8 cellular contexts compared by ENCODE assay signal in the genomic region with DNA sequence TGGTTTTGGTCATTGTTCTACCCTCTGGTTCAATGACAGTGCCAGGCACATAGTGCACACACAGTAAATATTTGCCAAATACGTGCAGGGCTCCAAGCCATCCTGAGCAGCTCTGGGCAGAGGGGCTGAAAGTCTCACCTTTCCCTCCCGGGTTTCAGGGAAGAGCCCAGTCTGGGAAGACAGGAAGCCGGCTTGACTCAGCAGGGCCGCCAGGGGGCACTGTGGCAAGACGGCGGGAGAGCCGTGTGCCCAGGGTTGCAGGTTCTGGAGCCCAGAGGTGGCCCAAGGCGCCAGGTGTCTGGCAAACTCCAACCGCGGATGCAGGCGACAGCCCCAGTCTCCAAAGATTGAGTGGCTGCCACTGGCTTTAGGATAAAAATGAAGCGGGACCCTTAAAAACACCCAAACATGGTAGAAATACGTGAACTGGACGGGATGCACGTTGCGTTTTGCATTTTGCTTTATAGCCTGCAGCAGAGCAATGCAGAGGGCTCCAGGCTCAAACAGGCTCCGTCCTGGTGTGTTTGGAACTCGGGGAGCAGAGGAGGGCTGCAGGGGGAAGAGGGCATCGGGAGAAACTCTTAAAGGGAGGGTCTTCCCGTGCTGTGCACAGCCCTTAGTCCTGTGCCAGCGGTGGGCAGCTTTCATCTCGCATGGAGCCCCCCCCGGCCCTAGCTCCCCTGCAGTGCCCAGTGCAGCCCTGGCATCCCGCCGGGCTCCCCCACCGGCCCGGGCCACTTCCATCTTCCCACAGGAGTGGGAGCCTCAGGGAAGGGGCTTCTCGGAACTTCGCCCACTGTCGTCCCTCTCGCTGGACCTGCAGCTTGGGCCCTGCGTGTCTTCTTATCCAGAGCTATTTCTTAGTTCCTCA. TPM values are rescaled to one million over a fixed set of nuclear protein-coding genes. Genes with fewer than 3 reads are reported as not detected.
A peak's percentile ranks its signal among the peaks of the same experiment; 100 is the strongest.
DNase-seq lines count a peak whose midpoint lies in the region; ATAC-seq and TF ChIP-seq lines count a peak whose summit lies in the region.

No MANE protein-coding gene starts in this region.

- DNase-seq in EL: peak; percentile 24
- peak; percentile 82 for DNase-seq in NCI-H2029 (lab: John Stamatoyannopoulos, UW)
- DNase-seq in adrenal gland: peak in 2 of 7 donors; percentile 32 to 47
- DNase-seq in iPS-NIHi11 (ENCODE audit: low spot score): peak; percentile 96
- no peak for DNase-seq in thoracic aorta (ENCODE audit: low spot score)
- DNase-seq in stimulated activated effector memory CD8-positive, alpha-beta T cell treated with anti-CD3 and anti-CD28 coated beads, Interleukin-12 subunit alpha, Interleukin-12 subunit beta, amount 100 ng/mL, for 72 hours (ENCODE audit: low spot score in 2 of 2): no peak
- no peak for DNase-seq in NCI-H2107 (lab: John Stamatoyannopoulos, UW)

- TF ChIP-seq CTCF in 22Rv1 (IDR thresholded peaks at IDR 0.05): peak; percentile 96
- TF ChIP-seq CTCF in adrenal gland (IDR thresholded peaks at IDR 0.05): peak; percentile 40 to 73 (median 55)
- peak; percentile 66 for TF ChIP-seq CTCF in thoracic aorta (IDR thresholded peaks at IDR 0.05)

- no peak for ATAC-seq in thoracic aorta (ENCODE audit: insufficient number of reproducible peaks, low FRiP score, low read depth)
- no peak for ATAC-seq in stimulated activated effector memory CD8-positive, alpha-beta T cell treated with anti-CD3 and anti-CD28 coated beads, Interleukin-12 subunit alpha, Interleukin-12 subunit beta, amount 100 ng/mL, for 72 hours

- H3K36me3 ChIP-seq in adrenal gland (replicated peaks in 1 of 2) (no peaks in the 10 kb centered on the region), thoracic aorta (no peaks in the 10 kb centered on the region)

- H3K4me3 Mint-ChIP-seq in stimulated activated effector memory CD8-positive, alpha-beta T cell treated with anti-CD3 and anti-CD28 coated beads, Interleukin-12 subunit alpha, Interleukin-12 subunit beta, amount 100 ng/mL, for 72 hours: no peak overlapping the region

- H3K4me3 ChIP-seq in adrenal gland (no peak overlapping the region), thoracic aorta (no peak overlapping the region)

- no peaks in the 10 kb centered on the region for H3K9me3 Mint-ChIP-seq in stimulated activated effector memory CD8-positive, alpha-beta T cell treated with anti-CD3 and anti-CD28 coated beads, Interleukin-12 subunit alpha, Interleukin-12 subunit beta, amount 100 ng/mL, for 72 hours

- no peak overlapping the region for H3K27ac Mint-ChIP-seq in stimulated activated effector memory CD8-positive, alpha-beta T cell treated with anti-CD3 and anti-CD28 coated beads, Interleukin-12 subunit alpha, Interleukin-12 subunit beta, amount 100 ng/mL, for 72 hours

- no peaks in the 10 kb centered on the region for H3K4me1 ChIP-seq in adrenal gland (replicated peaks in 1 of 2)
- no peaks in the 10 kb centered on the region for H3K4me1 ChIP-seq in thoracic aorta (ENCODE audit: control insufficient read depth in 1 of 2, low read depth in 2 of 2)

- H3K27ac ChIP-seq in 22Rv1 (no peak overlapping the region), adrenal gland (no peak overlapping the region), thoracic aorta (no peak overlapping the region)

- WGBS in adrenal gland, 4 donors: 54 to 65% (median 61%) methylated on average over 27 to 32 of the region's 32 CpGs

- peaks cover 7% of the 10 kb centered on the region for H3K4me1 Mint-ChIP-seq in stimulated activated effector memory CD8-positive, alpha-beta T cell treated with anti-CD3 and anti-CD28 coated beads, Interleukin-12 subunit alpha, Interleukin-12 subunit beta, amount 100 ng/mL, for 72 hours

- intact Hi-C loops in adrenal gland (cut with DNase I): loop anchor here in 1 of 2 donors (10.0 kb wide), 1 partner anchor 514 kb away; no protein-coding TSS in a partner anchor

- no peaks in the 10 kb centered on the region for H3K36me3 Mint-ChIP-seq in stimulated activated effector memory CD8-positive, alpha-beta T cell treated with anti-CD3 and anti-CD28 coated beads, Interleukin-12 subunit alpha, Interleukin-12 subunit beta, amount 100 ng/mL, for 72 hours

- peaks cover 14% of the 10 kb centered on the region for H3K27me3 ChIP-seq in adrenal gland
- no peaks in the 10 kb centered on the region for H3K27me3 ChIP-seq in thoracic aorta (replicated peaks; ENCODE audit: insufficient read depth)

- TF ChIP-seq POLR2A in adrenal gland (IDR thresholded peaks at IDR 0.05): no peak

- H3K9me3 ChIP-seq in adrenal gland (replicated peaks in 1 of 3): no peaks in the 10 kb centered on the region
- H3K9me3 ChIP-seq in thoracic aorta: no peaks in the 10 kb centered on the region

RNA-seq across cellular contexts. Expression of a gene that starts 10.7 kb away (rescaled TPM):
- not detected for total RNA-seq in adrenal gland
- not detected for polyA plus RNA-seq in adrenal gland
- not detected for total RNA-seq in thoracic aorta

RNA-seq across cellular contexts. Expression of a gene that starts 18.4 kb away (rescaled TPM):
- not detected for total RNA-seq in adrenal gland
- not detected for polyA plus RNA-seq in adrenal gland
- not detected for total RNA-seq in thoracic aorta

RNA-seq across cellular contexts. Expression of a gene that starts 32.0 kb away (rescaled TPM):
- not detected for total RNA-seq in adrenal gland
- not detected for polyA plus RNA-seq in adrenal gland
- total RNA-seq in thoracic aorta: not detected

RNA-seq across cellular contexts. Expression of a gene that starts 42.2 kb away (rescaled TPM):
- not detected for total RNA-seq in adrenal gland
- polyA plus RNA-seq in adrenal gland: not detected
- not detected for total RNA-seq in thoracic aorta

RNA-seq across cellular contexts. Expression of a gene that starts 55.2 kb away (rescaled TPM):
- not detected for total RNA-seq in adrenal gland
- under 1 TPM in 1 of 3 donors, not detected in 2; 0.10 TPM for polyA plus RNA-seq in adrenal gland
- total RNA-seq in thoracic aorta: not detected

Comparison
In these comparisons a context has a peak if more than half of its experiments do, and no peak if none do; other contexts are left out.
1. DNase-seq: peak in EL (single experiment), NCI-H2029 (single experiment) and iPS-NIHi11 (single experiment); none in thoracic aorta (single experiment), stimulated activated effector memory CD8-positive, alpha-beta T cell treated with anti-CD3 and anti-CD28 coated beads, Interleukin-12 subunit alpha, Interleukin-12 subunit beta, amount 100 ng/mL, for 72 hours (0 of 2) and NCI-H2107 (single experiment).
2. Peak in every context shown above with its lines, with median percentiles within 50 percentile points of each other: CTCF ChIP-seq.